ENCODE assay signal across 1 cellular context in the genomic region with DNA sequence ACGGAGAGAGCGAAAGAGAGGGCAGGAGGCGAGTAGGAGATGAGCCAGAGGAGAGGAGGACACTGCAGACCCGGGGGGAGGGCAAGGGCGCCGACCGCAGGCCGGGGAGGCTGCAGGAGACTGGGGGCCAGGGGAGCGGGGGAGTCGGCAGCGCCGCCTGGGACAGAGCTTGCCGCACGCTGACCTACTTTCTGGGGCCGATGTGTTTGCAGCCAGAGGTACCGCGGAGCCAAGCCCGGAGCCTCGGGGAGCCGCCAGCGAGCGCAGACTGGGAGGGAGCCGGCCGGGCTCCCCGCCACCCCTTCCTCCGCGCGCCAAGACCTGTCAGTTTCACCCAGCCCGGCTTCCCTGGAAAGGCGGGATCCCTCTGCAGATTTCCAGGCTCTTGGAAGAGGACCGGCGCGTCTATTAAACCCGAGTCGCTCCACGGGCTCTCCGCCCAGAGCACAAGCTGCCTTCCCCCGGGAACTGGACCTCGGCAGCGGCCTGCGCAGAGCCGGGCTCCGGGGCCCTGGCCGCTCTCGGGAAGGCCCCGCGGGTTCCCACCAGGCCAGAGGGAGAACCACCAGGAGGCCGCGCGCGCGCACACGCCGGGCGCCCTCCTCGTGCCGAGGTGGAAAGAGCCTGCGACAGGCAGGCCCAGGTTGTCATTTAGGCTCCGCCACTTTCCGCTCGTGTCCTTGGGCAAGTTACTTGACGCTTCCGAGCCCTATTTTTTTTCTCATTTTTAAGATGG.
A peak's percentile ranks its signal among the peaks of the same experiment; 100 is the strongest.
TF ChIP-seq lines count a peak whose summit lies in the region.

No MANE protein-coding gene starts in this region.

TF ChIP-seq in HepG2, 621 proteins besides CTCF, POLR2A, EP300 and RAD21 (continued from another document and continues in another):
- TF ChIP-seq, protein P1, sequence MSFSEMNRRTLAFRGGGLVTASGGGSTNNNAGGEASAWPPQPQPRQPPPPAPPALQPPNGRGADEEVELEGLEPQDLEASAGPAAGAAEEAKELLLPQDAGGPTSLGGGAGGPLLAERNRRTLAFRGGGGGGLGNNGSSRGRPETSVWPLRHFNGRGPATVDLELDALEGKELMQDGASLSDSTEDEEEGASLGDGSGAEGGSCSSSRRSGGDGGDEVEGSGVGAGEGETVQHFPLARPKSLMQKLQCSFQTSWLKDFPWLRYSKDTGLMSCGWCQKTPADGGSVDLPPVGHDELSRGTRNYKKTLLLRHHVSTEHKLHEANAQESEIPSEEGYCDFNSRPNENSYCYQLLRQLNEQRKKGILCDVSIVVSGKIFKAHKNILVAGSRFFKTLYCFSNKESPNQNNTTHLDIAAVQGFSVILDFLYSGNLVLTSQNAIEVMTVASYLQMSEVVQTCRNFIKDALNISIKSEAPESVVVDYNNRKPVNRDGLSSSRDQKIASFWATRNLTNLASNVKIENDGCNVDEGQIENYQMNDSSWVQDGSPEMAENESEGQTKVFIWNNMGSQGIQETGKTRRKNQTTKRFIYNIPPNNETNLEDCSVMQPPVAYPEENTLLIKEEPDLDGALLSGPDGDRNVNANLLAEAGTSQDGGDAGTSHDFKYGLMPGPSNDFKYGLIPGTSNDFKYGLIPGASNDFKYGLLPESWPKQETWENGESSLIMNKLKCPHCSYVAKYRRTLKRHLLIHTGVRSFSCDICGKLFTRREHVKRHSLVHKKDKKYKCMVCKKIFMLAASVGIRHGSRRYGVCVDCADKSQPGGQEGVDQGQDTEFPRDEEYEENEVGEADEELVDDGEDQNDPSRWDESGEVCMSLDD (CRISPR knock-in tag; IDR thresholded peaks at IDR 0.05; ENCODE audit: borderline replicate concordance), result peak; percentile 46; the same call in 1 of the 2 replicates
- peak; percentile 78; the same call in 1 of the 2 replicates for TF ChIP-seq ZNF766 (CRISPR knock-in tag; IDR thresholded peaks at IDR 0.05; ENCODE audit: borderline replicate concordance)
- TF ChIP-seq, protein P2, sequence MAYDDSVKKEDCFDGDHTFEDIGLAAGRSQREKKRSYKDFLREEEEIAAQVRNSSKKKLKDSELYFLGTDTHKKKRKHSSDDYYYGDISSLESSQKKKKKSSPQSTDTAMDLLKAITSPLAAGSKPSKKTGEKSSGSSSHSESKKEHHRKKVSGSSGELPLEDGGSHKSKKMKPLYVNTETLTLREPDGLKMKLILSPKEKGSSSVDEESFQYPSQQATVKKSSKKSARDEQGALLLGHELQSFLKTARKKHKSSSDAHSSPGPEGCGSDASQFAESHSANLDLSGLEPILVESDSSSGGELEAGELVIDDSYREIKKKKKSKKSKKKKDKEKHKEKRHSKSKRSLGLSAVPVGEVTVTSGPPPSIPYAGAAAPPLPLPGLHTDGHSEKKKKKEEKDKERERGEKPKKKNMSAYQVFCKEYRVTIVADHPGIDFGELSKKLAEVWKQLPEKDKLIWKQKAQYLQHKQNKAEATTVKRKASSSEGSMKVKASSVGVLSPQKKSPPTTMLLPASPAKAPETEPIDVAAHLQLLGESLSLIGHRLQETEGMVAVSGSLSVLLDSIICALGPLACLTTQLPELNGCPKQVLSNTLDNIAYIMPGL (CRISPR knock-in tag; IDR thresholded peaks at IDR 0.05; ENCODE audit: borderline replicate concordance in 1 of 2, low read depth in 1 of 2), result peak in 1 of 2 experiments; percentile 57; a peak in 2 of 4 replicates
- peak; percentile 62 for TF ChIP-seq HNRNPK (IDR thresholded peaks at IDR 0.05; ENCODE audit: low read depth, low read length, poor library complexity, severe bottlenecking)
- 0 out of 2 replicates have a peak, but pooled peaks have one; percentile 8 for TF ChIP-seq HIC2 (CRISPR knock-in tag; IDR thresholded peaks at IDR 0.05; ENCODE audit: low read depth)
- no peak for TF ChIP-seq NR1H2 (CRISPR knock-in tag; IDR thresholded peaks at IDR 0.05; ENCODE audit: borderline replicate concordance, low read depth)
- TF ChIP-seq, protein P3, sequence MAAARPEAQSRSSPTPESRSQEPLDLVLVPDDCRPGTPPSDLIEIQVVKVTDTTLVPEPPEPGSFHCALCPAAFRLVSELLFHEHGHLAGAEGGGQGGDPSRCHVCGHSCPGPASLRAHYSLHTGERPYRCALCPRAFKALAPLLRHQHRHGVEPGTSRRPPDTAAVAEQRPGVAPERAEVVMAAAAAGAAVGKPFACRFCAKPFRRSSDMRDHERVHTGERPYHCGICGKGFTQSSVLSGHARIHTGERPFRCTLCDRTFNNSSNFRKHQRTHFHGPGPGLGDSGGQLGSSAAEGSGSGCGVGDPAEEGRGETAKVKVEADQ (CRISPR knock-in tag; IDR thresholded peaks at IDR 0.05; ENCODE audit: borderline replicate concordance), result peak; percentile 74; the same call in 1 of the 2 replicates
- no peak for TF ChIP-seq MED1 (CRISPR knock-in tag; IDR thresholded peaks at IDR 0.05)
- TF ChIP-seq PHF21A (CRISPR knock-in tag; IDR thresholded peaks at IDR 0.05), result peak; percentile 40; the same call in 1 of the 2 replicates
- TF ChIP-seq ZNF446 (CRISPR knock-in tag; IDR thresholded peaks at IDR 0.05), result no peak
- 0 out of 2 replicates have a peak, but pooled peaks have one; percentile 54 for TF ChIP-seq ZNF891 (CRISPR knock-in tag; IDR thresholded peaks at IDR 0.05)
- peak; percentile 48; the same call in 1 of the 2 replicates for TF ChIP-seq KDM2A (CRISPR knock-in tag; IDR thresholded peaks at IDR 0.05; ENCODE audit: borderline replicate concordance, low read depth)
- TF ChIP-seq, protein P4, sequence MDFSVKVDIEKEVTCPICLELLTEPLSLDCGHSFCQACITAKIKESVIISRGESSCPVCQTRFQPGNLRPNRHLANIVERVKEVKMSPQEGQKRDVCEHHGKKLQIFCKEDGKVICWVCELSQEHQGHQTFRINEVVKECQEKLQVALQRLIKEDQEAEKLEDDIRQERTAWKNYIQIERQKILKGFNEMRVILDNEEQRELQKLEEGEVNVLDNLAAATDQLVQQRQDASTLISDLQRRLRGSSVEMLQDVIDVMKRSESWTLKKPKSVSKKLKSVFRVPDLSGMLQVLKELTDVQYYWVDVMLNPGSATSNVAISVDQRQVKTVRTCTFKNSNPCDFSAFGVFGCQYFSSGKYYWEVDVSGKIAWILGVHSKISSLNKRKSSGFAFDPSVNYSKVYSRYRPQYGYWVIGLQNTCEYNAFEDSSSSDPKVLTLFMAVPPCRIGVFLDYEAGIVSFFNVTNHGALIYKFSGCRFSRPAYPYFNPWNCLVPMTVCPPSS (IDR thresholded peaks at IDR 0.05), result no peak
- TF ChIP-seq ZNF776 (CRISPR knock-in tag; IDR thresholded peaks at IDR 0.05), result peak; percentile 9; the same call in 1 of the 2 replicates
- TF ChIP-seq, protein P5, sequence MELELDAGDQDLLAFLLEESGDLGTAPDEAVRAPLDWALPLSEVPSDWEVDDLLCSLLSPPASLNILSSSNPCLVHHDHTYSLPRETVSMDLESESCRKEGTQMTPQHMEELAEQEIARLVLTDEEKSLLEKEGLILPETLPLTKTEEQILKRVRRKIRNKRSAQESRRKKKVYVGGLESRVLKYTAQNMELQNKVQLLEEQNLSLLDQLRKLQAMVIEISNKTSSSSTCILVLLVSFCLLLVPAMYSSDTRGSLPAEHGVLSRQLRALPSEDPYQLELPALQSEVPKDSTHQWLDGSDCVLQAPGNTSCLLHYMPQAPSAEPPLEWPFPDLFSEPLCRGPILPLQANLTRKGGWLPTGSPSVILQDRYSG (CRISPR knock-in tag; IDR thresholded peaks at IDR 0.05), result peak; percentile 86
- TF ChIP-seq, protein P6, sequence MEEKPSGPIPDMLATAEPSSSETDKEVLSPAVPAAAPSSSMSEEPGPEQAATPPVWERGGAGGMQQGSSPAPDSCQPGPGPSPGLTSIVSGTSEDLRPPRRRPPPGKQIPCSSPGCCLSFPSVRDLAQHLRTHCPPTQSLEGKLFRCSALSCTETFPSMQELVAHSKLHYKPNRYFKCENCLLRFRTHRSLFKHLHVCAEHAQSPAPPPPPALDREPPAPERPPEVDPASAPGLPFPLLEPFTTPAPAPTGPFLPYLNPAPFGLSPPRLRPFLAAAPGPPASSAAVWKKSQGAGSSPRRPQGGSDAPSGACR (CRISPR knock-in tag; IDR thresholded peaks at IDR 0.05), result 0 out of 2 replicates have a peak, but pooled peaks have one; percentile 53
- TF ChIP-seq ZNF331 (CRISPR knock-in tag; IDR thresholded peaks at IDR 0.05), result 0 out of 2 replicates have a peak, but pooled peaks have one; percentile 46
- TF ChIP-seq ZNF136 (CRISPR knock-in tag; IDR thresholded peaks at IDR 0.05; ENCODE audit: low read depth), result 0 out of 2 replicates have a peak, but pooled peaks have one; percentile 60
- TF ChIP-seq ISL2 (CRISPR knock-in tag; IDR thresholded peaks at IDR 0.05), result peak; percentile 61; the same call in 1 of the 2 replicates
- no peak for TF ChIP-seq ZNF788 (CRISPR knock-in tag; IDR thresholded peaks at IDR 0.05; ENCODE audit: borderline replicate concordance)
- 0 out of 2 replicates have a peak, but pooled peaks have one; percentile 17 for TF ChIP-seq KDM4B (CRISPR knock-in tag; IDR thresholded peaks at IDR 0.05)
- TF ChIP-seq HOXA5 (CRISPR knock-in tag; IDR thresholded peaks at IDR 0.05), result peak; percentile 79
- peak; percentile 69 for TF ChIP-seq MYC (CRISPR knock-in tag; IDR thresholded peaks at IDR 0.05; ENCODE audit: borderline replicate concordance)
- peak; percentile 55; the same call in 1 of the 2 replicates for TF ChIP-seq ZNF501 (CRISPR knock-in tag; IDR thresholded peaks at IDR 0.05)
- TF ChIP-seq HIVEP1 (CRISPR knock-in tag; IDR thresholded peaks at IDR 0.05), result peak; percentile 45; the same call in 1 of the 2 replicates
- TF ChIP-seq ZNF703 (CRISPR knock-in tag; IDR thresholded peaks at IDR 0.05; ENCODE audit: borderline replicate concordance), result 0 out of 2 replicates have a peak, but pooled peaks have one; percentile 35
- TF ChIP-seq, protein P7, sequence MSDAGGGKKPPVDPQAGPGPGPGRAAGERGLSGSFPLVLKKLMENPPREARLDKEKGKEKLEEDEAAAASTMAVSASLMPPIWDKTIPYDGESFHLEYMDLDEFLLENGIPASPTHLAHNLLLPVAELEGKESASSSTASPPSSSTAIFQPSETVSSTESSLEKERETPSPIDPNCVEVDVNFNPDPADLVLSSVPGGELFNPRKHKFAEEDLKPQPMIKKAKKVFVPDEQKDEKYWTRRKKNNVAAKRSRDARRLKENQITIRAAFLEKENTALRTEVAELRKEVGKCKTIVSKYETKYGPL (CRISPR knock-in tag; IDR thresholded peaks at IDR 0.05), result peak; percentile 60; the same call in 1 of the 2 replicates
- TF ChIP-seq IRF9 (CRISPR knock-in tag; IDR thresholded peaks at IDR 0.05; ENCODE audit: borderline replicate concordance), result peak; percentile 31; the same call in 1 of the 2 replicates
- TF ChIP-seq ZBED4 (CRISPR knock-in tag; IDR thresholded peaks at IDR 0.05; ENCODE audit: borderline replicate concordance), result no peak
- 0 out of 2 replicates have a peak, but pooled peaks have one; percentile 12 for TF ChIP-seq HOXA3 (CRISPR knock-in tag; IDR thresholded peaks at IDR 0.05)
- TF ChIP-seq NRL (CRISPR knock-in tag; IDR thresholded peaks at IDR 0.05; ENCODE audit: borderline replicate concordance), result peak; percentile 21; the same call in 1 of the 2 replicates
- TF ChIP-seq PLRG1 (conservative IDR thresholded peaks at IDR 0.05), result no peak
- TF ChIP-seq ZNF75D (CRISPR knock-in tag; IDR thresholded peaks at IDR 0.05; ENCODE audit: borderline replicate concordance), result 0 out of 2 replicates have a peak, but pooled peaks have one; percentile 12
- TF ChIP-seq BRCA1 (CRISPR knock-in tag; IDR thresholded peaks at IDR 0.05), result no peak
- TF ChIP-seq, protein P8, sequence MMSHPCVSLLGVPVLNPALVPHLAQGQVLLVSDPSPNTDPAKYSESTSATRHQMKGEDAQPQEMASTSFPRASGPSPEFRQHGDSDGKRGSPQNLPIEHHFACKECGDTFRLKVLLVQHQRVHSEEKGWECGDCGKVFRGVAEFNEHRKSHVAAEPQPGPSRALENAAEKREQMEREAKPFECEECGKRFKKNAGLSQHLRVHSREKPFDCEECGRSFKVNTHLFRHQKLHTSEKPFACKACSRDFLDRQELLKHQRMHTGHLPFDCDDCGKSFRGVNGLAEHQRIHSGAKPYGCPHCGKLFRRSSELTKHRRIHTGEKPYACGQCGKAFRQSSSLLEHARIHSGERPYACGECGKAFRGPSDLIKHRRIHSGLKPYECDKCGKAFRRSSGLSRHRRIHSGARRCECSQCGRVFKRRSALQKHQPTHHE (CRISPR knock-in tag; IDR thresholded peaks at IDR 0.05; ENCODE audit: borderline replicate concordance), result no peak
- peak; percentile 72; the same call in 1 of the 2 replicates for TF ChIP-seq ZNF563 (CRISPR knock-in tag; IDR thresholded peaks at IDR 0.05)
